In genomic region chr14:95496690-95497241, GRCh38 we compare ENCODE assay signal across 9 cellular contexts. TPM values are rescaled to one million over a fixed set of nuclear protein-coding genes. Genes with fewer than 3 reads are reported as not detected.
DNase-seq lines count a peak whose midpoint lies in the region; ATAC-seq and TF ChIP-seq lines count a peak whose summit lies in the region.
"Had no signal": no experiment of that assay in that cellular context is flagged by ENCODE, and none has a peak within 500 bp of the region (broad histone marks: within the 10 kb centered on the region; RNA-seq: fewer than 3 reads in every experiment).

No MANE protein-coding gene starts in this region.

- intact Hi-C loops in sciatic nerve (cut with DNase I): no loop called here

- H3K27me3 ChIP-seq in Peyer's patch: no peaks in the 10 kb centered on the region

- peak overlapping the region in 3 of 4 donors; percentile 26 to 79 (median 64) for H3K27ac ChIP-seq in Peyer's patch

- no peak for TF ChIP-seq POLR2A in Peyer's patch (IDR thresholded peaks at IDR 0.05)

- DNase-seq in ELF-1 (ENCODE audit: low read depth, low spot score): peak; percentile 45
- DNase-seq in Peyer's patch: peak in 1 of 3 donors; percentile 23
- peak; percentile 56 for DNase-seq in fibroblast of the conjunctiva (ENCODE audit: low read depth)
- no peak for DNase-seq in sciatic nerve (ENCODE audit: low spot score)
- no peak for DNase-seq in NCI-H345 (lab: John Stamatoyannopoulos, UW)
- no peak for DNase-seq in activated CD4-positive, alpha-beta T cell treated with anti-CD3 and anti-CD28 coated beads, Interleukin-2, amount 50 U/mL, for 4 hours
- no peak for DNase-seq in ecto neural progenitor cell (ENCODE audit: low spot score)

- H3K9me3 ChIP-seq in Peyer's patch: no peaks in the 10 kb centered on the region

- TF ChIP-seq CTCF in Peyer's patch (IDR thresholded peaks at IDR 0.05): no peak

- H3K4me3 ChIP-seq in Peyer's patch: no peak overlapping the region

- H3K4me1 ChIP-seq in Peyer's patch: peaks cover 3 to 59% (median 30%) of the 10 kb centered on the region in 4 donors

- no peaks in the 10 kb centered on the region for H3K36me3 ChIP-seq in Peyer's patch

- ATAC-seq in sciatic nerve (peak; percentile 73), HG03039 (IDR thresholded peaks at IDR 0.05; ENCODE audit: unreplicated experiment) (no peak)

RNA-seq across cellular contexts. Expression of gene SYNE3, which starts 19.7 kb away (rescaled TPM):
- total RNA-seq in Peyer's patch: 10 to 100 TPM in 3 of 4 donors, 1 to 10 TPM in 1; 7.2 to 35.5 (median 13.1) TPM
- 75.3 TPM for total RNA-seq in sciatic nerve
- total RNA-seq: epithelial cell of proximal tubule had no signal

RNA-seq across cellular contexts. Expression of gene GLRX5, which starts 38.1 kb away (rescaled TPM):
- total RNA-seq in Peyer's patch (10 to 100 TPM; 24.8 to 42.7 (median 29.5) TPM), sciatic nerve (25.8 TPM)

Comparison
In these comparisons a context has a peak if more than half of its experiments do, and no peak if none do; other contexts are left out.
1. DNase-seq: peak in ELF-1 (single experiment) and fibroblast of the conjunctiva (single experiment); none in sciatic nerve (single experiment), NCI-H345 (single experiment), activated CD4-positive, alpha-beta T cell treated with anti-CD3 and anti-CD28 coated beads, Interleukin-2, amount 50 U/mL, for 4 hours (0 of 2) and ecto neural progenitor cell (single experiment).